15 cellular contexts compared by ENCODE assay signal in the genomic region with DNA sequence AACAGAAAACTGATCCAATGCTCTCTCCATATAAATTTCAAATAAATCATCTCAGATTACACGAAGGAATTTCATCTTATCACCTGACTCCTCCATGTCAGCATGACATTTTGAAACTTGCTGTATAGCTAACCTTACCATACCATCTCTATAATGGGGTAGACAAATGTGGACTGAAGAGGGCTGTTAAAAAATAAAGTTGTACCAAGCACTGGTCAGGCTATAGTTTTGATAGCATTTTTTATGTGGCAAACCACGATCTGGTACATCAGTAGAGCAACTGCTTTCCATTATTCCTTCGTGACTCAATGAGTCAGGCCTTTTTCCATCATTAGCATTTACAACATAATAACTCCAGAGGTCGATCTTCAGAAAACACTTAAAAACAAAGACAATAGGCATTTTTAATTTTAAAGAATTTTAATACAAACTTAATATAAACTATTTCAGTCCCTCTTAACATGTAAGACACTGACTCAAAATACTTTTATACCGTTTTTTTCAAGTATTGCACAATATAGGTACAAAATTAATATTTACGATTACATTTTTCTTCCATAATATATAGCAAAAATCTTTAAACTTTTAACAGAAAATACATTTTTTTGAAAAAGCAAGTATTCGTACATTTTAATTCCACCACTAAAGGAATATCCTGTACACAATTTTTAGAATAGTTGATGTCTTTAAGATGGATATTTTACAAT. TPM values are rescaled to one million over a fixed set of nuclear protein-coding genes. Genes with fewer than 3 reads are reported as not detected.
DNase-seq lines count a peak whose midpoint lies in the region; ATAC-seq and TF ChIP-seq lines count a peak whose summit lies in the region.
"Had no signal": no experiment of that assay in that cellular context is flagged by ENCODE, and none has a peak within 500 bp of the region (broad histone marks: within the 10 kb centered on the region; RNA-seq: fewer than 3 reads in every experiment).

No MANE protein-coding gene starts in this region.

- peaks cover 14% of the 10 kb centered on the region for H3K36me3 Mint-ChIP-seq in osteocyte (ENCODE audit: unreplicated experiment)

- H3K9me3 ChIP-seq in SK-N-SH (no peaks in the 10 kb centered on the region), body of pancreas (no peaks in the 10 kb centered on the region), lower lobe of right lung (no peaks in the 10 kb centered on the region)

- no peak for TF ChIP-seq RAD21 in SK-N-SH (IDR thresholded peaks at IDR 0.05; ENCODE audit: low read length)

- 71% methylated on average over 7 of the region's 7 CpGs for WGBS in SK-N-SH (ENCODE audit: low lambda C conversion rate)
- 16 to 20% methylated on average over 7 of the region's 7 CpGs for WGBS in body of pancreas, 2 donors

- no peaks in the 10 kb centered on the region for H3K27me3 Mint-ChIP-seq in osteocyte (ENCODE audit: unreplicated experiment)
- H3K27me3 Mint-ChIP-seq: activated naive CD8-positive, alpha-beta T cell treated with anti-CD3 and anti-CD28 coated beads, Interleukin-2, amount 10 ng/mL, durations not matched to agents 7 days and 5 days had no signal

- H3K27ac ChIP-seq in SK-N-SH (ENCODE audit: low read depth in 2 of 2, low read length in 1 of 2) (no peak overlapping the region), body of pancreas (peak overlapping the region in 3 of 4 donors; percentile 49 to 100 (median 99)), lower lobe of right lung (no peak overlapping the region)

- CTCF ChIA-PET in SK-N-SH (lab: Yijun Ruan, JAX), result interaction anchor here (0.6 to 26.2 kb wide), 18 partner anchors 10 to 148 kb away, joined by 3 to 820 read pairs (median 4); no protein-coding TSS in a partner anchor

- H3F3A ChIP-seq in SK-N-SH (replicated peaks; ENCODE audit: insufficient read depth), result peaks cover 21% of the 10 kb centered on the region

- H3K9ac ChIP-seq in SK-N-SH, result no peak overlapping the region

- TF ChIP-seq CTCF in SK-N-SH (IDR thresholded peaks at IDR 0.05) (no peak), body of pancreas (IDR thresholded peaks at IDR 0.05) (no peak), lower lobe of right lung (IDR thresholded peaks at IDR 0.05) (no peak), osteocyte (IDR thresholded peaks at IDR 0.05) (no peak)

- intact Hi-C loops in body of pancreas (cut with DNase I) (no loop called here), lower lobe of right lung (cut with DNase I) (no loop called here)

- peak overlapping the region; percentile 2; the same call in 1 of the 2 replicates for H3K4me2 ChIP-seq in SK-N-SH

- peaks cover 7 to 22% of the 10 kb centered on the region in 2 experiments; a peak in 2 of 4 replicates for H3K4me1 ChIP-seq in SK-N-SH (ENCODE audit: control insufficient read depth in 1 of 2, insufficient read depth in 2 of 2, low read depth in 1 of 2, low read length in 1 of 2)
- H3K4me1 ChIP-seq in body of pancreas, result peaks cover 36% of the 10 kb centered on the region
- H3K4me1 ChIP-seq in lower lobe of right lung, result peaks cover 34% of the 10 kb centered on the region

- POLR2A ChIA-PET in SK-N-SH (lab: Yijun Ruan, JAX), result interaction anchor here (0.6 to 9.4 kb wide), 6 partner anchors 9 to 89 kb away, joined by 3 to 609 read pairs (median 4); no protein-coding TSS in a partner anchor

- TF ChIP-seq EP300 in SK-N-SH (IDR thresholded peaks at IDR 0.05; ENCODE audit: borderline replicate concordance in 1 of 2, low read depth in 1 of 2, low read length in 1 of 2), result no peak

- peaks cover 45% of the 10 kb centered on the region for H3K79me2 ChIP-seq in SK-N-SH (ENCODE audit: insufficient read depth)

- no peaks in the 10 kb centered on the region for H3K9me2 ChIP-seq in SK-N-SH

- H2AFZ ChIP-seq in SK-N-SH (ENCODE audit: low read depth), result no peak overlapping the region

- H3K27me3 ChIP-seq in SK-N-SH (ENCODE audit: insufficient read depth) (no peaks in the 10 kb centered on the region), body of pancreas (no peaks in the 10 kb centered on the region), lower lobe of right lung (ENCODE audit: low read depth) (no peaks in the 10 kb centered on the region)

- no peaks in the 10 kb centered on the region for H3K9me3 Mint-ChIP-seq in osteocyte (ENCODE audit: unreplicated experiment)
- H3K9me3 Mint-ChIP-seq: activated naive CD8-positive, alpha-beta T cell treated with anti-CD3 and anti-CD28 coated beads, Interleukin-2, amount 10 ng/mL, durations not matched to agents 7 days and 5 days; natural killer cell had no signal

- peak in 1 of 3 donors; percentile 8 for TF ChIP-seq POLR2A in body of pancreas (IDR thresholded peaks at IDR 0.05)

- H4K20me1 ChIP-seq in SK-N-SH (ENCODE audit: insufficient read depth), result peaks cover 36% of the 10 kb centered on the region

- no peak overlapping the region for H3K27ac Mint-ChIP-seq in osteocyte (ENCODE audit: unreplicated experiment)
- H3K27ac Mint-ChIP-seq: activated naive CD8-positive, alpha-beta T cell treated with anti-CD3 and anti-CD28 coated beads, Interleukin-2, amount 10 ng/mL, durations not matched to agents 7 days and 5 days; natural killer cell had no signal

- DNase-seq in SK-N-SH (no peak), body of pancreas (no peak), lower lobe of right lung (no peak), superior temporal gyrus (ENCODE audit: extremely low spot score) (peak; percentile 42), osteocyte (ENCODE audit: extremely low spot score, unreplicated experiment) (no peak), DMS 273 treated with DMSO at 0.1 percent for 48 hours (lab: John Stamatoyannopoulos, UW) (no peak), SIG-M5 (lab: John Stamatoyannopoulos, UW) (no peak)
- DNase-seq: 8988T; activated CD4-positive, alpha-beta T cell treated with anti-CD3 and anti-CD28 coated beads, Interleukin-2, amount 50 U/mL, for 48 hours; activated naive CD8-positive, alpha-beta T cell treated with anti-CD3 and anti-CD28 coated beads, Interleukin-2, amount 10 ng/mL, durations not matched to agents 7 days and 5 days; effector CD8-positive, alpha-beta T cell; natural killer cell; NCI-H2081 had no signal

- ATAC-seq in SK-N-SH treated with all-trans-retinoic acid at 6 μM for 48 hours (no peak), body of pancreas (no peak), lower lobe of right lung (no peak)
- ATAC-seq: HCT116, natural killer cell had no signal

- H3K4me3 ChIP-seq in SK-N-SH (ENCODE audit: low read depth in 2 of 2, low read length in 1 of 2) (no peak overlapping the region), body of pancreas (no peak overlapping the region), lower lobe of right lung (peak overlapping the region; percentile 91)

- H3K36me3 ChIP-seq in SK-N-SH (replicated peaks in 1 of 2; ENCODE audit: control insufficient read depth in 1 of 2, insufficient read depth in 2 of 2, low read length in 1 of 2), result peaks cover 26 to 30% of the 10 kb centered on the region in 2 experiments
- H3K36me3 ChIP-seq in body of pancreas (replicated peaks in 1 of 2; ENCODE audit: insufficient read depth in 1 of 2, low read depth in 2 of 2), result peaks cover 3 to 6% of the 10 kb centered on the region in 2 donors
- H3K36me3 ChIP-seq in lower lobe of right lung, result peaks cover 31% of the 10 kb centered on the region

- H3K4me3 Mint-ChIP-seq in osteocyte (ENCODE audit: unreplicated experiment), result no peak overlapping the region
- H3K4me3 Mint-ChIP-seq: natural killer cell had no signal

- H3K4me1 Mint-ChIP-seq in osteocyte (ENCODE audit: unreplicated experiment), result peaks cover 23% of the 10 kb centered on the region

TF ChIP-seq in SK-N-SH, 30 proteins besides CTCF, POLR2A, EP300 and RAD21 (continues in another document):
- TF ChIP-seq ELF1 (IDR thresholded peaks at IDR 0.05) (0 out of 2 replicates have a peak, but pooled peaks have one; percentile 13), RXRA (IDR thresholded peaks at IDR 0.05; ENCODE audit: borderline replicate concordance, low read depth) (no peak), RCOR1 (IDR thresholded peaks at IDR 0.05; ENCODE audit: low read length) (no peak), PBX3 (IDR thresholded peaks at IDR 0.05) (no peak), MXI1 (IDR thresholded peaks at IDR 0.05; ENCODE audit: low read depth, low read length) (no peak), POLR2AphosphoS5 (IDR thresholded peaks at IDR 0.05; ENCODE audit: low read depth, low read length) (no peak)

TF ChIP-seq in SK-N-SH treated with all-trans-retinoic acid at 6 μM for 48 hours, 23 proteins besides CTCF, POLR2A, EP300 and RAD21:
- TF ChIP-seq TSHZ2 (CRISPR knock-in tag; IDR thresholded peaks at IDR 0.05), result no peak

RNA-seq across cellular contexts. Expression of gene TOB1, which starts 4.2 kb away (rescaled TPM):
- polyA plus RNA-seq in SK-N-SH (2012; rRNA removed), result 19.3 and 21.8 TPM in 2 replicates
- 18.3 and 22.8 TPM in 2 replicates for polyA plus RNA-seq in SK-N-SH (2012; cell fraction: cytosol; rRNA removed)
- polyA plus RNA-seq in SK-N-SH (2012; cell fraction: nucleus; rRNA removed), result 14.2 and 22.7 TPM in 2 replicates
- 10 to 100 TPM; 36.8 to 46.1 TPM for total RNA-seq in body of pancreas
- 72.9 TPM for total RNA-seq in lower lobe of right lung
- 34.2 and 40.1 TPM in 2 replicates for total RNA-seq in osteocyte

RNA-seq across cellular contexts. Expression of gene WFIKKN2, which starts 26.6 kb away (rescaled TPM):
- polyA plus RNA-seq in SK-N-SH (2012; rRNA removed), result not detected in 2 replicates
- under 0.01 TPM in 1 of 2 replicates, not detected in the other for polyA plus RNA-seq in SK-N-SH (2012; cell fraction: cytosol; rRNA removed)
- not detected in 2 replicates for polyA plus RNA-seq in SK-N-SH (2012; cell fraction: nucleus; rRNA removed)
- total RNA-seq in body of pancreas (under 1 TPM; 0.26 to 0.66 TPM), lower lobe of right lung (0.35 TPM), osteocyte (not detected in 2 replicates)
- total RNA-seq: activated naive CD8-positive, alpha-beta T cell treated with anti-CD3 and anti-CD28 coated beads, Interleukin-2, amount 10 ng/mL, durations not matched to agents 7 days and 5 days; natural killer cell had no signal

Comparison
In these comparisons a context has a peak if more than half of its experiments do, and no peak if none do; other contexts are left out.
1. H3K27ac ChIP-seq: peak in body of pancreas (3 of 4); none in SK-N-SH (0 of 2) and lower lobe of right lung (single experiment).